8 cellular contexts compared by ENCODE assay signal in genomic region chr1:236795035-236795756, GRCh38. TPM values are rescaled to one million over a fixed set of nuclear protein-coding genes. Genes with fewer than 3 reads are reported as not detected.
DNase-seq lines count a peak whose midpoint lies in the region; ATAC-seq and TF ChIP-seq lines count a peak whose summit lies in the region.

Gene MTR, plus strand, starts transcription at chr1:236795292. Its CDS starts 412 bp downstream, at chr1:236795704.

- peak within 1 kb of the TSS; percentile 86 for H3K4me3 ChIP-seq in kidney epithelial cell (ENCODE audit: low read depth, low read length)

- peaks cover 33% of the 10 kb centered on the region for H3K4me1 Mint-ChIP-seq in activated CD4-positive, alpha-beta T cell treated with anti-CD3 and anti-CD28 coated beads for 36 hours

- peak; percentile 97 for ATAC-seq in HG03442 (IDR thresholded peaks at IDR 0.05; ENCODE audit: unreplicated experiment)
- ATAC-seq in activated CD4-positive, alpha-beta T cell treated with anti-CD3 and anti-CD28 coated beads for 36 hours, result peak; percentile 95

- peak within 1 kb of the TSS; percentile 100 for H3K27ac Mint-ChIP-seq in activated CD4-positive, alpha-beta T cell treated with anti-CD3 and anti-CD28 coated beads for 36 hours

- no peaks in the 10 kb centered on the region for H3K9me3 Mint-ChIP-seq in activated CD4-positive, alpha-beta T cell treated with anti-CD3 and anti-CD28 coated beads for 36 hours (ENCODE audit: low read depth)

- POLR2A ChIA-PET in activated CD4-positive, alpha-beta T cell treated with anti-CD3 and anti-CD28 coated beads for 36 hours (lab: Charles Lee), result interaction anchor here (0.6 to 0.9 kb wide), 2 partner anchors 190 to 295 kb away, joined by 11 read pairs; partner anchors contain the start of gene HEATR1

- no peaks in the 10 kb centered on the region for H3K27me3 ChIP-seq in kidney epithelial cell (ENCODE audit: control insufficient read depth, insufficient read depth, low read length)

- peak within 1 kb of the TSS; percentile 54 for H3K27ac ChIP-seq in cingulate gyrus (ENCODE audit: low read depth, low read length)

- peak within 1 kb of the TSS; percentile 97 for H3K4me3 Mint-ChIP-seq in activated CD4-positive, alpha-beta T cell treated with anti-CD3 and anti-CD28 coated beads for 36 hours

- no peak for TF ChIP-seq CTCF in kidney epithelial cell (IDR thresholded peaks at IDR 0.05; ENCODE audit: insufficient read depth, low read length, poor library complexity, severe bottlenecking)

- DNase-seq in Ammon's horn (ENCODE audit: low spot score), result peak; percentile 98
- peak; percentile 93 for DNase-seq in GM19238 (ENCODE audit: insufficient read length, low spot score)
- peak; percentile 96 to 99 for DNase-seq in NCI-H524 (lab: John Stamatoyannopoulos, UW)
- DNase-seq in activated CD4-positive, alpha-beta T cell treated with anti-CD3 and anti-CD28 coated beads for 36 hours, result peak; percentile 98
- peak; percentile 92 for DNase-seq in kidney epithelial cell (ENCODE audit: low read depth)
- peak; percentile 94 to 96 for DNase-seq in stimulated activated CD4-positive, alpha-beta T cell treated with anti-CD3 and anti-CD28 coated beads, Interleukin-15, amount 100 ng/mL, for 48 hours (ENCODE audit: low read depth in 2 of 2)

- no peaks in the 10 kb centered on the region for H3K36me3 ChIP-seq in kidney epithelial cell (ENCODE audit: control insufficient read depth, insufficient read depth, low read length)

- peaks cover 2% of the 10 kb centered on the region for H3K27me3 Mint-ChIP-seq in activated CD4-positive, alpha-beta T cell treated with anti-CD3 and anti-CD28 coated beads for 36 hours

- intact Hi-C loops in activated CD4-positive, alpha-beta T cell treated with anti-CD3 and anti-CD28 coated beads for 36 hours (cut with DNase I, micrococcal nuclease), result loop anchor here (1.0 to 10.0 kb wide), 9 partner anchors 109 to 1290 kb away; partner anchors contain the start of genes B3GALNT2 (in 2 of the 2), HEATR1 (in 2 of the 2), ACTN2 (in 1 of the 2) and ERO1B (in 1 of the 2)

- H3K36me3 Mint-ChIP-seq in activated CD4-positive, alpha-beta T cell treated with anti-CD3 and anti-CD28 coated beads for 36 hours (ENCODE audit: low read depth), result peaks cover 14% of the 10 kb centered on the region

- CTCF ChIA-PET in activated CD4-positive, alpha-beta T cell treated with anti-CD3 and anti-CD28 coated beads for 36 hours (lab: Charles Lee), result interaction anchor here (0.6 to 1.1 kb wide), 6 partner anchors 11 to 191 kb away, joined by 3 to 4 read pairs (median 3); partner anchors contain the start of gene HEATR1

RNA-seq across cellular contexts. Expression of gene MTR, which starts in this region (rescaled TPM):
- 10 to 100 TPM; 57.3 to 64.8 TPM for total RNA-seq in activated CD4-positive, alpha-beta T cell treated with anti-CD3 and anti-CD28 coated beads for 36 hours
- 21.8 and 23.3 TPM in 2 replicates for total RNA-seq in kidney epithelial cell

Comparison
In these comparisons a context has a peak if more than half of its experiments do, and no peak if none do; other contexts are left out.
1. Peak in every context shown above with its lines: DNase-seq, ATAC-seq, H3K4me3 ChIP-seq and H3K27ac ChIP-seq.